ENCODE assay signal across 1 cellular context in genomic region chr11:76115555-76115954, GRCh38.
TF ChIP-seq lines count a peak whose summit lies in the region.

No MANE protein-coding gene starts in this region.

TF ChIP-seq in K562, 482 proteins besides CTCF, POLR2A, EP300 and RAD21:
- TF ChIP-seq CUX1 (CRISPR knock-in tag; IDR thresholded peaks at IDR 0.05): no peak
- TF ChIP-seq, protein P1, sequence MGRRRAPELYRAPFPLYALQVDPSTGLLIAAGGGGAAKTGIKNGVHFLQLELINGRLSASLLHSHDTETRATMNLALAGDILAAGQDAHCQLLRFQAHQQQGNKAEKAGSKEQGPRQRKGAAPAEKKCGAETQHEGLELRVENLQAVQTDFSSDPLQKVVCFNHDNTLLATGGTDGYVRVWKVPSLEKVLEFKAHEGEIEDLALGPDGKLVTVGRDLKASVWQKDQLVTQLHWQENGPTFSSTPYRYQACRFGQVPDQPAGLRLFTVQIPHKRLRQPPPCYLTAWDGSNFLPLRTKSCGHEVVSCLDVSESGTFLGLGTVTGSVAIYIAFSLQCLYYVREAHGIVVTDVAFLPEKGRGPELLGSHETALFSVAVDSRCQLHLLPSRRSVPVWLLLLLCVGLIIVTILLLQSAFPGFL (CRISPR knock-in tag; IDR thresholded peaks at IDR 0.05): no peak
- TF ChIP-seq TEAD4 (IDR thresholded peaks at IDR 0.05; ENCODE audit: low read length): peak; percentile 73
- TF ChIP-seq TEAD4 (CRISPR knock-in tag; IDR thresholded peaks at IDR 0.05; ENCODE audit: borderline replicate concordance): no peak
- 0 out of 2 replicates have a peak, but pooled peaks have one; percentile 5 for TF ChIP-seq KLF16 (IDR thresholded peaks at IDR 0.05)
- TF ChIP-seq ARID1B (IDR thresholded peaks at IDR 0.05): peak; percentile 33; the same call in 1 of the 2 replicates
- no peak for TF ChIP-seq SMAD1 (IDR thresholded peaks at IDR 0.05; ENCODE audit: low read depth, low read length, partially characterized antibody)
- peak; percentile 54 for TF ChIP-seq CBFA2T3 (IDR thresholded peaks at IDR 0.05)
- 0 out of 2 replicates have a peak, but pooled peaks have one; percentile 29 for TF ChIP-seq CBFA2T2 (conservative IDR thresholded peaks at IDR 0.05)
- TF ChIP-seq, protein P2, sequence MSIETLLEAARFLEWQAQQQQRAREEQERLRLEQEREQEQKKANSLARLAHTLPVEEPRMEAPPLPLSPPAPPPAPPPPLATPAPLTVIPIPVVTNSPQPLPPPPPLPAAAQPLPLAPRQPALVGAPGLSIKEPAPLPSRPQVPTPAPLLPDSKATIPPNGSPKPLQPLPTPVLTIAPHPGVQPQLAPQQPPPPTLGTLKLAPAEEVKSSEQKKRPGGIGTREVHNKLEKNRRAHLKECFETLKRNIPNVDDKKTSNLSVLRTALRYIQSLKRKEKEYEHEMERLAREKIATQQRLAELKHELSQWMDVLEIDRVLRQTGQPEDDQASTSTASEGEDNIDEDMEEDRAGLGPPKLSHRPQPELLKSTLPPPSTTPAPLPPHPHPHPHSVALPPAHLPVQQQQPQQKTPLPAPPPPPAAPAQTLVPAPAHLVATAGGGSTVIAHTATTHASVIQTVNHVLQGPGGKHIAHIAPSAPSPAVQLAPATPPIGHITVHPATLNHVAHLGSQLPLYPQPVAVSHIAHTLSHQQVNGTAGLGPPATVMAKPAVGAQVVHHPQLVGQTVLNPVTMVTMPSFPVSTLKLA (conservative IDR thresholded peaks at IDR 0.05): peak; percentile 38 to 58; a peak in 1 of 4 replicates
- TF ChIP-seq TCF3 (CRISPR knock-in tag; IDR thresholded peaks at IDR 0.05): peak; percentile 33; the same call in 1 of the 2 replicates
- TF ChIP-seq TAL1 (IDR thresholded peaks at IDR 0.05): peak; percentile 30; the same call in 1 of the 2 replicates
